29 cellular contexts compared by ENCODE assay signal in the genomic region with DNA sequence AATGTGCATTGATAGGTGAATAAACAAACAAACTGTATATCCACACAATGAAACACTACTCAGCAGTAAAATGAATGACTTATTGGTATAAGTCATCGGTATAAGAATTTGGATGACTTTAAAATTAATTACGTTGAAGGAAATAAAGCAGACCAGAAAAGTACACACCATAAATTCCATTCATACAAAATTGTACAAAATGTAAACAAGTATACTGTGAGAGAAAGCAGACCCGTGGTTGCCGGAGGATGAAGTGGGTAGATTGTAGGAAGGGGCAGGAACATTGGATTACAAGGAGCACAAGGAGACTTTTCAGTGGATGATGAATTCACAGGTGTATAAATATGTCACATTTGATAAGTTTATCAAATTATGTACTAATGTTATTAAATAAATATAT.
"Had no signal": no experiment of that assay in that cellular context is flagged by ENCODE, and none has a peak within 500 bp of the region (broad histone marks: within the 10 kb centered on the region; RNA-seq: fewer than 3 reads in every experiment).

No MANE protein-coding gene starts in this region.

- H3K4me1 ChIP-seq: adrenal gland, body of pancreas, esophagus muscularis mucosa, gastroesophageal sphincter had no signal

- ATAC-seq: activated CD4-positive, alpha-beta T cell treated with anti-CD3 and anti-CD28 coated beads for 36 hours; activated CD8-positive, alpha-beta memory T cell treated with anti-CD3 and anti-CD28 coated beads, Interleukin-2, amount 10 ng/mL, durations not matched to agents 7 days and 5 days; activated CD8-positive, alpha-beta T cell treated with anti-CD3 and anti-CD28 coated beads, Interleukin-2, amount 10 ng/mL, durations not matched to agents 7 days and 5 days; activated naive CD8-positive, alpha-beta T cell treated with anti-CD3 and anti-CD28 coated beads, Interleukin-2, amount 50 U/mL, for 24 hours; body of pancreas; effector memory CD8-positive, alpha-beta T cell; gastroesophageal sphincter had no signal

- H3K4me3 ChIP-seq: adrenal gland, body of pancreas, esophagus muscularis mucosa, gastroesophageal sphincter had no signal

- H3K27ac ChIP-seq: adrenal gland, body of pancreas, esophagus muscularis mucosa, gastroesophageal sphincter had no signal

- DNase-seq: activated CD4-positive, alpha-beta memory T cell treated with anti-CD3 and anti-CD28 coated beads for 36 hours; activated CD4-positive, alpha-beta T cell treated with anti-CD3 and anti-CD28 coated beads for 36 hours; activated CD4-positive, alpha-beta T cell treated with anti-CD3 and anti-CD28 coated beads, Interleukin-2, amount 10 ng/mL, durations not matched to agents 24 days and 14 days; activated CD4-positive, CD25-positive, alpha-beta regulatory T cell; activated CD4-positive, CD25-positive, alpha-beta regulatory T cell treated with anti-CD3 and anti-CD28 coated beads, Interleukin-2, amount 50 U/mL, for 72 hours; activated CD8-positive, alpha-beta memory T cell treated with anti-CD3 and anti-CD28 coated beads, Interleukin-2, amount 10 ng/mL, durations not matched to agents 7 days and 5 days; activated CD8-positive, alpha-beta memory T cell treated with anti-CD3 and anti-CD28 coated beads, Interleukin-2, amount 50 U/mL, for 4 hours; activated CD8-positive, alpha-beta T cell treated with anti-CD3 and anti-CD28 coated beads, Interleukin-2, amount 10 ng/mL, durations not matched to agents 7 days and 5 days; activated effector memory CD4-positive, alpha-beta T cell treated with anti-CD3 and anti-CD28 coated beads, Interleukin-2, amount 50 U/mL, for 16 hours; activated naive CD4-positive, alpha-beta T cell treated with anti-CD3 and anti-CD28 coated beads for 36 hours; activated naive CD8-positive, alpha-beta T cell treated with anti-CD3 and anti-CD28 coated beads for 36 hours; activated naive CD8-positive, alpha-beta T cell treated with anti-CD3 and anti-CD28 coated beads, Interleukin-2, amount 50 U/mL, for 24 hours; activated T-cell treated with anti-CD3 and anti-CD28 coated beads, Interleukin-2, amount 50 U/mL, for 1 hour; activated T-cell treated with anti-CD3 and anti-CD28 coated beads, Interleukin-2, amount 50 U/mL, for 48 hours; adrenal gland; amygdala; aorta; body of pancreas; caudate nucleus; cortex of kidney; dermis blood vessel endothelial cell; effector CD4-positive, alpha-beta T cell; effector memory CD8-positive, alpha-beta T cell; erythroblast; foreskin melanocyte; head of caudate nucleus; T-helper 2 cell had no signal

- H3K27me3 ChIP-seq: adrenal gland, body of pancreas, esophagus muscularis mucosa, gastroesophageal sphincter had no signal

- H3K9me3 ChIP-seq: adrenal gland, body of pancreas, esophagus muscularis mucosa, gastroesophageal sphincter had no signal

- H3K36me3 ChIP-seq: adrenal gland, esophagus muscularis mucosa, gastroesophageal sphincter had no signal
